8 cellular contexts compared by ENCODE assay signal in the genomic region with DNA sequence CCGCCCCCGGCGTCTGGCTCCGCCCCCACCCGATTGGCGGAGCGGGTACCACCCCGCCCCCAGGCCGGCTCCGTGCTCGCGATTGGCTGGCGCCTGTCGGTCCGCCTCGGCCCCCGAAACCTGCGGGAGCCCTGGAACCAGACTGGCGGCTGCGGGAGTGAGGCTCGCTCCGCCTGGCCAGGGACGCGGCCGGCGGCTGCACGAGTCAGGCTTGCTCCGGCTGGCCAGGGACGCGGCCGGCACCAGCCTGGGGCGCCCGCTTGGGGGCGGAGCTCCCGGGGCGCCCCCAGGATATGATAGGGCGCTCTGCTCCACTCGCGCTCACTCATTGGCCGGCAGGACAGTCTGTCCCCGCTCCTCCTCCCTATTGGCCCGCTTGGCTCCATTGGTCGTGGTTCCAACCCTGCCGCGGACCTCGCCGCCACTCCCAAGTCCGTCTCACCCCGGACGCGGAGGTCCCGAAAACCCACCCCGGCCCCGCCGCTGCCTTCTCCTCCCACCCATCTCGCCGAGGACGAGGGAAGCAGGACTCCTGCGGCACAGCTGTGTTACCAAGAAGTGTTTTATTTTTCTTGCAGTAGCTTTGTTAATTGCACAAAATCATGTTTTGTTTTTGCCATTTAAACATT. TPM values are rescaled to one million over a fixed set of nuclear protein-coding genes. Genes with fewer than 3 reads are reported as not detected.
A peak's percentile ranks its signal among the peaks of the same experiment; 100 is the strongest.
DNase-seq lines count a peak whose midpoint lies in the region; ATAC-seq and TF ChIP-seq lines count a peak whose summit lies in the region.

No MANE protein-coding gene starts in this region.

- TF ChIP-seq POLR2A in ovary (IDR thresholded peaks at IDR 0.05), result no peak

- no peaks in the 10 kb centered on the region for H3K27me3 Mint-ChIP-seq in activated naive CD8-positive, alpha-beta T cell treated with anti-CD3 and anti-CD28 coated beads, Interleukin-2, amount 10 ng/mL, durations not matched to agents 7 days and 5 days

- H3K27ac Mint-ChIP-seq in activated naive CD8-positive, alpha-beta T cell treated with anti-CD3 and anti-CD28 coated beads, Interleukin-2, amount 10 ng/mL, durations not matched to agents 7 days and 5 days, result peak overlapping the region; percentile 30

- peaks cover 12% of the 10 kb centered on the region for H3K4me1 Mint-ChIP-seq in activated naive CD8-positive, alpha-beta T cell treated with anti-CD3 and anti-CD28 coated beads, Interleukin-2, amount 10 ng/mL, durations not matched to agents 7 days and 5 days

- H3K36me3 ChIP-seq in ovary, result no peaks in the 10 kb centered on the region
- H3K36me3 ChIP-seq in thymus (ENCODE audit: control insufficient read depth, insufficient read depth), result peaks cover 37% of the 10 kb centered on the region

- ATAC-seq in HG02642 (IDR thresholded peaks at IDR 0.05; ENCODE audit: poor library complexity, unreplicated experiment) (peak; percentile 92), Right ventricle myocardium superior (ENCODE audit: poor library complexity) (peak; percentile 91)
- ATAC-seq in activated naive CD8-positive, alpha-beta T cell treated with anti-CD3 and anti-CD28 coated beads, Interleukin-2, amount 10 ng/mL, durations not matched to agents 7 days and 5 days (ENCODE audit: low read depth), result peak; percentile 92

- no peaks in the 10 kb centered on the region for H3K9me3 Mint-ChIP-seq in activated naive CD8-positive, alpha-beta T cell treated with anti-CD3 and anti-CD28 coated beads, Interleukin-2, amount 10 ng/mL, durations not matched to agents 7 days and 5 days

- TF ChIP-seq CTCF in ovary (IDR thresholded peaks at IDR 0.05), result peak; percentile 14 to 47 (median 41)

- TF ChIP-seq EP300 in ovary (IDR thresholded peaks at IDR 0.05), result no peak

- H3K27ac ChIP-seq in ovary (peak overlapping the region; percentile 62 to 72), thymus (ENCODE audit: low read depth) (peak overlapping the region; percentile 87)

- H3K4me3 ChIP-seq in GM08714 (ENCODE audit: low read length) (peak overlapping the region; percentile 57), ovary (peak overlapping the region; percentile 64), thymus (ENCODE audit: low read length) (peak overlapping the region; percentile 95)

- peak; percentile 90 for DNase-seq in NCI-H1092 treated with DMSO at 0.1 percent for 48 hours (lab: John Stamatoyannopoulos, UW)
- DNase-seq in SKM-1 treated with dmso at 0.1 percent for 144 hours (lab: John Stamatoyannopoulos, UW; ENCODE audit: unreplicated experiment), result peak; percentile 90
- DNase-seq in activated naive CD8-positive, alpha-beta T cell treated with anti-CD3 and anti-CD28 coated beads, Interleukin-2, amount 10 ng/mL, durations not matched to agents 7 days and 5 days, result peak; percentile 98
- peak; percentile 95 for DNase-seq in Right ventricle myocardium superior
- peak; percentile 89 to 93 (median 91) for DNase-seq in ovary

- H3K27me3 ChIP-seq in ovary (no peaks in the 10 kb centered on the region), thymus (ENCODE audit: control insufficient read depth, insufficient read depth) (no peaks in the 10 kb centered on the region)

- POLR2A ChIA-PET in activated naive CD8-positive, alpha-beta T cell treated with anti-CD3 and anti-CD28 coated beads, Interleukin-2, amount 10 ng/mL, durations not matched to agents 7 days and 5 days (lab: Charles Lee), result interaction anchor here (0.6 to 2.9 kb wide), 9 partner anchors 10 to 232 kb away, joined by 3 to 16 read pairs (median 4); partner anchors contain the start of genes ANKS3, DNAAF8, GLYR1 and NUDT16L1

- intact Hi-C loops in Right ventricle myocardium superior (cut with DNase I), result loop anchor here (5.0 to 10.0 kb wide), 2 partner anchors 45 to 152 kb away; partner anchors contain the start of genes GLYR1, SEC14L5 and UBN1
- intact Hi-C loops in ovary (cut with DNase I), result no loop called here

- H3K4me1 ChIP-seq in ovary (ENCODE audit: insufficient read depth), result peaks cover 7% of the 10 kb centered on the region
- H3K4me1 ChIP-seq in thymus (ENCODE audit: control insufficient read depth, insufficient read depth, low read length), result peaks cover 7% of the 10 kb centered on the region

- H3K9me3 ChIP-seq in ovary (no peaks in the 10 kb centered on the region), thymus (ENCODE audit: control insufficient read depth) (no peaks in the 10 kb centered on the region)

- H3K36me3 Mint-ChIP-seq in activated naive CD8-positive, alpha-beta T cell treated with anti-CD3 and anti-CD28 coated beads, Interleukin-2, amount 10 ng/mL, durations not matched to agents 7 days and 5 days, result peaks cover 17% of the 10 kb centered on the region

- WGBS in ovary, 3 donors, result 1% methylated on average over 21 to 59 of the region's 59 CpGs
- WGBS in thymus, result under 1% methylated on average over 59 of the region's 59 CpGs

- H3K4me3 Mint-ChIP-seq in activated naive CD8-positive, alpha-beta T cell treated with anti-CD3 and anti-CD28 coated beads, Interleukin-2, amount 10 ng/mL, durations not matched to agents 7 days and 5 days, result peak overlapping the region; percentile 89

RNA-seq across cellular contexts. Expression of gene ROGDI, which starts 0.3 kb away (rescaled TPM):
- total RNA-seq in activated naive CD8-positive, alpha-beta T cell treated with anti-CD3 and anti-CD28 coated beads, Interleukin-2, amount 10 ng/mL, durations not matched to agents 7 days and 5 days, result 10 to 100 TPM in 1 of 2 experiments, 1 to 10 TPM in 1; 9.5 to 10.3 TPM
- total RNA-seq in Right ventricle myocardium superior (110 TPM), ovary (10 to 100 TPM in 6 of 7 donors, 1 to 10 TPM in 1; 6.0 to 31.9 (median 25.0) TPM)
- polyA plus RNA-seq in ovary (10 to 100 TPM in 1 of 2 donors, 1 to 10 TPM in 1; 9.2 to 17.3 TPM), thymus (40.8 TPM)

RNA-seq across cellular contexts. Expression of gene SMIM22, which starts 7.6 kb away (rescaled TPM):
- total RNA-seq in activated naive CD8-positive, alpha-beta T cell treated with anti-CD3 and anti-CD28 coated beads, Interleukin-2, amount 10 ng/mL, durations not matched to agents 7 days and 5 days, result not detected
- total RNA-seq in Right ventricle myocardium superior (not detected), ovary (10 to 100 TPM in 2 of 7 donors, 1 to 10 TPM in 2, not detected in 3; 1.5 to 30.9 (median 7.8) TPM)
- polyA plus RNA-seq in ovary (not detected), thymus (16.2 TPM)

RNA-seq across cellular contexts. Expression of gene SEPTIN12, which starts 14.6 kb away (rescaled TPM):
- not detected for total RNA-seq in activated naive CD8-positive, alpha-beta T cell treated with anti-CD3 and anti-CD28 coated beads, Interleukin-2, amount 10 ng/mL, durations not matched to agents 7 days and 5 days
- total RNA-seq in Right ventricle myocardium superior (not detected), ovary (under 1 TPM in 1 of 7 donors, not detected in 6; 0.32 TPM)
- polyA plus RNA-seq in ovary (not detected), thymus (0.14 TPM)

RNA-seq across cellular contexts. Expression of gene ZNF500, which starts 35.8 kb away (rescaled TPM):
- 10 to 100 TPM; 22.5 to 23.8 TPM for total RNA-seq in activated naive CD8-positive, alpha-beta T cell treated with anti-CD3 and anti-CD28 coated beads, Interleukin-2, amount 10 ng/mL, durations not matched to agents 7 days and 5 days
- total RNA-seq in Right ventricle myocardium superior (4.8 TPM), ovary (10 to 100 TPM; 10.1 to 27.7 (median 22.1) TPM)
- polyA plus RNA-seq in ovary (10 to 100 TPM in 1 of 2 donors, 1 to 10 TPM in 1; 4.7 to 22.3 TPM), thymus (13.8 TPM)

RNA-seq across cellular contexts. Expression of gene GLYR1, which starts 44.3 kb away (rescaled TPM):
- 10 to 100 TPM; 91.6 to 93.1 TPM for total RNA-seq in activated naive CD8-positive, alpha-beta T cell treated with anti-CD3 and anti-CD28 coated beads, Interleukin-2, amount 10 ng/mL, durations not matched to agents 7 days and 5 days
- 93.3 TPM for total RNA-seq in Right ventricle myocardium superior
- total RNA-seq in ovary, result 10 to 100 TPM; 30.3 to 79.5 (median 69.7) TPM
- polyA plus RNA-seq in ovary, result 10 to 100 TPM; 36.9 to 77.1 TPM
- 59.1 TPM for polyA plus RNA-seq in thymus

Comparison
In these comparisons a context has a peak if more than half of its experiments do, and no peak if none do; other contexts are left out.
1. Peak in every context shown above with its lines: DNase-seq, ATAC-seq, H3K4me3 ChIP-seq and H3K27ac ChIP-seq.